2 cellular contexts compared by ENCODE assay signal in the genomic region with DNA sequence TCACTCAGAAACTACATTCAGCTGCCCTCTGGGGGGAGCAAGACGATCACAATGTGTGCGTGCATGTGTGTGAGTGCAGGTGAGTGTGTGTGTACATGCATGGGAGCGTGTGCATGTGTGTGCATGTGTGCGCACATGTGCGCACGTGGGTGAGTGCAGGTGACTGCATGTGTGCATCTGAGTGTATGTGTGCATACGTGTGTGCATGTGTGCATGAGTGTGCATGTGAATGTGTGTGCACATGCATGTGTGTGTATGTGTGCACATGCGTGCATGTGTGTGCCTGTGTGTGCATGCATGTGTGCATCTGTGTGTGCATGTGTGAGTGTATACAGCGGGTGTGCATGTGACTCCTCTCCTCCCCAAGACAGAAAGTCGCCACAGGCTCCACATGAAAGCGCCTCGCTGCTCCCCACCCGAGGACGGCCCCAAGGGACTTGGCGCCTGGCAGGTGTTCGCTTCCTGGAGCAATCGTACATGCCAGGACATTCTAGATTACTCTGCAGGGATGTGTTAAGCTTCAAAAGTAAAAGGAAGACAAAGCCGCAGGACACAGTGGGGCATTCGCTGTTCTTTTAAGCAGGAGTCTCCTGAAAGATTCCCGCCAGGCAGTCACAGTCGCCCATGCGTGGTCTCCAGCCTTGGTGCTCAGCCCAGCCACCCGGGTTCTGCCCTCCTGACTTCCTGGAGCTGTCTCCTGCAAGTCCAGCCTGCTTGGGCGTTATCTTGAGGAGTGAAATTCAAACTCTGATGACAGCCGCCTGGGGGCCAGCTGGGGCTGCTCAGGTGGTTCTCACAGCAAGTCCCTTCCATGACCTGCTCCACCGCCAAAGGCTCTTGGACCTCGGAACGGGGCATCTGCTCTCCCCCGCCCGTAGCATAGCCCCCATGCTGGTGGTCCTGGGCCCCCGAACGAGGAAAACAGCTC.
A peak's percentile ranks its signal among the peaks of the same experiment; 100 is the strongest.
TF ChIP-seq lines count a peak whose summit lies in the region.

No MANE protein-coding gene starts in this region.

TF ChIP-seq in HepG2, 621 proteins besides CTCF, POLR2A, EP300 and RAD21:
- TF ChIP-seq, protein P1, sequence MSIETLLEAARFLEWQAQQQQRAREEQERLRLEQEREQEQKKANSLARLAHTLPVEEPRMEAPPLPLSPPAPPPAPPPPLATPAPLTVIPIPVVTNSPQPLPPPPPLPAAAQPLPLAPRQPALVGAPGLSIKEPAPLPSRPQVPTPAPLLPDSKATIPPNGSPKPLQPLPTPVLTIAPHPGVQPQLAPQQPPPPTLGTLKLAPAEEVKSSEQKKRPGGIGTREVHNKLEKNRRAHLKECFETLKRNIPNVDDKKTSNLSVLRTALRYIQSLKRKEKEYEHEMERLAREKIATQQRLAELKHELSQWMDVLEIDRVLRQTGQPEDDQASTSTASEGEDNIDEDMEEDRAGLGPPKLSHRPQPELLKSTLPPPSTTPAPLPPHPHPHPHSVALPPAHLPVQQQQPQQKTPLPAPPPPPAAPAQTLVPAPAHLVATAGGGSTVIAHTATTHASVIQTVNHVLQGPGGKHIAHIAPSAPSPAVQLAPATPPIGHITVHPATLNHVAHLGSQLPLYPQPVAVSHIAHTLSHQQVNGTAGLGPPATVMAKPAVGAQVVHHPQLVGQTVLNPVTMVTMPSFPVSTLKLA (IDR thresholded peaks at IDR 0.05), result peak; percentile 95
- TF ChIP-seq EZH2 (conservative IDR thresholded peaks at IDR 0.05; ENCODE audit: low read depth, low read length) (peak; percentile 90; the same call in 1 of the 2 replicates), ZNF616 (CRISPR knock-in tag; IDR thresholded peaks at IDR 0.05; ENCODE audit: low read depth) (no peak), SALL2 (CRISPR knock-in tag; IDR thresholded peaks at IDR 0.05) (no peak), STAG1 (CRISPR knock-in tag; IDR thresholded peaks at IDR 0.05) (peak; percentile 25; the same call in 1 of the 2 replicates)
- TF ChIP-seq, protein P2, sequence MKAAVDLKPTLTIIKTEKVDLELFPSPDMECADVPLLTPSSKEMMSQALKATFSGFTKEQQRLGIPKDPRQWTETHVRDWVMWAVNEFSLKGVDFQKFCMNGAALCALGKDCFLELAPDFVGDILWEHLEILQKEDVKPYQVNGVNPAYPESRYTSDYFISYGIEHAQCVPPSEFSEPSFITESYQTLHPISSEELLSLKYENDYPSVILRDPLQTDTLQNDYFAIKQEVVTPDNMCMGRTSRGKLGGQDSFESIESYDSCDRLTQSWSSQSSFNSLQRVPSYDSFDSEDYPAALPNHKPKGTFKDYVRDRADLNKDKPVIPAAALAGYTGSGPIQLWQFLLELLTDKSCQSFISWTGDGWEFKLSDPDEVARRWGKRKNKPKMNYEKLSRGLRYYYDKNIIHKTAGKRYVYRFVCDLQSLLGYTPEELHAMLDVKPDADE (CRISPR knock-in tag; IDR thresholded peaks at IDR 0.05), result no peak

TF ChIP-seq in GM12878, 131 proteins besides CTCF, POLR2A, EP300 and RAD21:
- TF ChIP-seq ZNF217 (IDR thresholded peaks at IDR 0.05), result no peak
- no peak for TF ChIP-seq ZNF207 (IDR thresholded peaks at IDR 0.05; ENCODE audit: borderline replicate concordance)
- TF ChIP-seq, protein P3, sequence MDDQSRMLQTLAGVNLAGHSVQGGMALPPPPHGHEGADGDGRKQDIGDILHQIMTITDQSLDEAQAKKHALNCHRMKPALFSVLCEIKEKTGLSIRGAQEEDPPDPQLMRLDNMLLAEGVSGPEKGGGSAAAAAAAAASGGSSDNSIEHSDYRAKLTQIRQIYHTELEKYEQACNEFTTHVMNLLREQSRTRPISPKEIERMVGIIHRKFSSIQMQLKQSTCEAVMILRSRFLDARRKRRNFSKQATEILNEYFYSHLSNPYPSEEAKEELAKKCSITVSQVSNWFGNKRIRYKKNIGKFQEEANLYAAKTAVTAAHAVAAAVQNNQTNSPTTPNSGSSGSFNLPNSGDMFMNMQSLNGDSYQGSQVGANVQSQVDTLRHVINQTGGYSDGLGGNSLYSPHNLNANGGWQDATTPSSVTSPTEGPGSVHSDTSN (IDR thresholded peaks at IDR 0.05; ENCODE audit: insufficient replicate concordance, low read depth, low read length), result peak; percentile 62
- TF ChIP-seq, protein P4, sequence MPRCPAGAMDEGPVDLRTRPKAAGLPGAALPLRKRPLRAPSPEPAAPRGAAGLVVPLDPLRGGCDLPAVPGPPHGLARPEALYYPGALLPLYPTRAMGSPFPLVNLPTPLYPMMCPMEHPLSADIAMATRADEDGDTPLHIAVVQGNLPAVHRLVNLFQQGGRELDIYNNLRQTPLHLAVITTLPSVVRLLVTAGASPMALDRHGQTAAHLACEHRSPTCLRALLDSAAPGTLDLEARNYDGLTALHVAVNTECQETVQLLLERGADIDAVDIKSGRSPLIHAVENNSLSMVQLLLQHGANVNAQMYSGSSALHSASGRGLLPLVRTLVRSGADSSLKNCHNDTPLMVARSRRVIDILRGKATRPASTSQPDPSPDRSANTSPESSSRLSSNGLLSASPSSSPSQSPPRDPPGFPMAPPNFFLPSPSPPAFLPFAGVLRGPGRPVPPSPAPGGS (IDR thresholded peaks at IDR 0.05; ENCODE audit: borderline replicate concordance, insufficient read depth, low read depth, low read length, poor library complexity, severe bottlenecking), result peak; percentile 94
- no peak for TF ChIP-seq LARP7 (IDR thresholded peaks at IDR 0.05)
- no peak for TF ChIP-seq SIX5 (IDR thresholded peaks at IDR 0.05; ENCODE audit: low read depth, low read length, severe bottlenecking)
